30 cellular contexts compared by ENCODE assay signal in the genomic region with DNA sequence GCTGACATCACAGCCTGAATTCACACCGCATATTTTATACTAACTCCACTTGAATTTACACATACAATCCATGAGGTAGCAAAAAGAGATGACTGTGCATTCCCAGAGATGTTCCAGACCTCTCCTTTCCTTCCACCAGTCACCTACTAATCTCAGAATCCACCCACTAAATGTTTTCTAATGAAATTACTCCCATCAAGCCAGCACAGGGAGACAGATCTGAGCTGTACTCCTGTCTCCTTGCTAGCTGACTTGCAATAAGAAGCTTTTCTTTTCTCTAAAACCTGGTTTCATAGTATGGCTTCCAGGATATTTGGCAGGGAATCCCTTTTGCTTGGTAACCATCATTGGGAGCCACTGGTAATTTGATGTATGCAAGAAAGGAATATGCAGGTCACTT.
"Had no signal": no experiment of that assay in that cellular context is flagged by ENCODE, and none has a peak within 500 bp of the region (broad histone marks: within the 10 kb centered on the region; RNA-seq: fewer than 3 reads in every experiment).

No MANE protein-coding gene starts in this region.

- DNase-seq: activated CD4-positive, alpha-beta memory T cell treated with anti-CD3 and anti-CD28 coated beads for 36 hours; activated CD4-positive, alpha-beta T cell treated with anti-CD3 and anti-CD28 coated beads for 36 hours; activated CD4-positive, alpha-beta T cell treated with anti-CD3 and anti-CD28 coated beads, Interleukin-2, amount 10 ng/mL, durations not matched to agents 24 days and 14 days; activated CD4-positive, CD25-positive, alpha-beta regulatory T cell; activated CD4-positive, CD25-positive, alpha-beta regulatory T cell treated with anti-CD3 and anti-CD28 coated beads, Interleukin-2, amount 50 U/mL, for 72 hours; activated CD8-positive, alpha-beta memory T cell treated with anti-CD3 and anti-CD28 coated beads, Interleukin-2, amount 10 ng/mL, durations not matched to agents 7 days and 5 days; activated CD8-positive, alpha-beta memory T cell treated with anti-CD3 and anti-CD28 coated beads, Interleukin-2, amount 50 U/mL, for 4 hours; activated CD8-positive, alpha-beta T cell treated with anti-CD3 and anti-CD28 coated beads, Interleukin-2, amount 10 ng/mL, durations not matched to agents 7 days and 5 days; activated effector memory CD4-positive, alpha-beta T cell treated with anti-CD3 and anti-CD28 coated beads, Interleukin-2, amount 50 U/mL, for 16 hours; activated naive CD4-positive, alpha-beta T cell treated with anti-CD3 and anti-CD28 coated beads for 36 hours; activated naive CD8-positive, alpha-beta T cell treated with anti-CD3 and anti-CD28 coated beads for 36 hours; activated naive CD8-positive, alpha-beta T cell treated with anti-CD3 and anti-CD28 coated beads, Interleukin-2, amount 50 U/mL, for 24 hours; activated T-cell treated with anti-CD3 and anti-CD28 coated beads, Interleukin-2, amount 50 U/mL, for 1 hour; activated T-cell treated with anti-CD3 and anti-CD28 coated beads, Interleukin-2, amount 50 U/mL, for 48 hours; adrenal gland; amygdala; aorta; body of pancreas; cortex of kidney; dermis blood vessel endothelial cell; effector CD4-positive, alpha-beta T cell; effector memory CD8-positive, alpha-beta T cell; erythroblast; foreskin keratinocyte; gastrocnemius medialis; glutamatergic neuron; heart left ventricle; T-helper 17 cell; T1000 had no signal

- H3K27ac ChIP-seq: adrenal gland, body of pancreas, esophagus muscularis mucosa, foreskin keratinocyte, gastrocnemius medialis, heart left ventricle had no signal

- ATAC-seq: activated CD4-positive, alpha-beta T cell treated with anti-CD3 and anti-CD28 coated beads for 36 hours; activated CD8-positive, alpha-beta memory T cell treated with anti-CD3 and anti-CD28 coated beads, Interleukin-2, amount 10 ng/mL, durations not matched to agents 7 days and 5 days; activated CD8-positive, alpha-beta T cell treated with anti-CD3 and anti-CD28 coated beads, Interleukin-2, amount 10 ng/mL, durations not matched to agents 7 days and 5 days; activated naive CD8-positive, alpha-beta T cell treated with anti-CD3 and anti-CD28 coated beads, Interleukin-2, amount 50 U/mL, for 24 hours; body of pancreas; effector memory CD8-positive, alpha-beta T cell; foreskin keratinocyte; gastrocnemius medialis; heart left ventricle; T-helper 17 cell had no signal

- H3K36me3 ChIP-seq: adrenal gland, esophagus muscularis mucosa, gastrocnemius medialis, heart left ventricle had no signal

- H3K27me3 ChIP-seq: adrenal gland, body of pancreas, foreskin keratinocyte, gastrocnemius medialis had no signal

- H3K9me3 ChIP-seq: adrenal gland, body of pancreas, esophagus muscularis mucosa, gastrocnemius medialis, heart left ventricle had no signal

- H3K4me3 ChIP-seq: adrenal gland, body of pancreas, esophagus muscularis mucosa, gastrocnemius medialis, heart left ventricle had no signal

- H3K4me1 ChIP-seq: adrenal gland, body of pancreas, esophagus muscularis mucosa, foreskin keratinocyte, gastrocnemius medialis, heart left ventricle had no signal
